In genomic region chr2:17148298-17149228, GRCh38 we compare ENCODE assay signal across 9 cellular contexts.
DNase-seq lines count a peak whose midpoint lies in the region; ATAC-seq, FAIRE-seq and TF ChIP-seq lines count a peak whose summit lies in the region.
"Had no signal": no experiment of that assay in that cellular context is flagged by ENCODE, and none has a peak within 500 bp of the region (broad histone marks: within the 10 kb centered on the region; RNA-seq: fewer than 3 reads in every experiment).

No MANE protein-coding gene starts in this region.

- no peaks in the 10 kb centered on the region for H4K20me1 ChIP-seq in PC-3 (ENCODE audit: low read length)

- intact Hi-C loops in PC-3 (cut with micrococcal nuclease) = no loop called here

- no peaks in the 10 kb centered on the region for H3K27me3 ChIP-seq in PC-3 (ENCODE audit: low read length)
- H3K27me3 ChIP-seq: adrenal gland had no signal

- CTCF ChIA-PET in PC-3 (lab: Charles Lee) = no interaction called here

- peak; percentile 53 for FAIRE-seq in GM19239 (lab: Jason Lieb, UNC)

- no peaks in the 10 kb centered on the region for H3K36me3 ChIP-seq in PC-3 (ENCODE audit: low read depth, low read length)
- H3K36me3 ChIP-seq: adrenal gland had no signal

- no peaks in the 10 kb centered on the region for H3K9me2 ChIP-seq in PC-3 (replicated peaks; ENCODE audit: low read length)

- no peak overlapping the region for H3K4me2 ChIP-seq in PC-3 (ENCODE audit: low read length)

- POLR2A ChIA-PET in PC-3 (lab: Charles Lee; ENCODE audit: unreplicated experiment) = no interaction called here

- no peak for DNase-seq in GM19239 (ENCODE audit: insufficient read length, low spot score)
- DNase-seq in PC-3 = no peak
- peak; percentile 7 to 65 for DNase-seq in foreskin fibroblast
- DNase-seq in NCI-H1048 (lab: John Stamatoyannopoulos, UW) = no peak
- DNase-seq in NK-92 treated with Interleukin-12 subunit alpha and Interleukin-12 subunit beta, amount 100 ng/mL, for 24 hours (lab: John Stamatoyannopoulos, UW) = no peak

- no peaks in the 10 kb centered on the region for H3K79me2 ChIP-seq in PC-3 (ENCODE audit: low read length)

- H3K4me3 ChIP-seq in PC-3 (ENCODE audit: low read length) = no peak overlapping the region
- H3K4me3 ChIP-seq in foreskin fibroblast (ENCODE audit: low read depth in 1 of 2, low read length in 2 of 2) = no peak overlapping the region
- H3K4me3 ChIP-seq: adrenal gland had no signal

- no TSS peak for BruUV-seq in PC-3 (replicated peaks; lab: Mats Ljungman, UMichigan)

- no peaks in the 10 kb centered on the region for H3F3A ChIP-seq in PC-3 (ENCODE audit: low read length, unreplicated experiment)

- H3K9me3 ChIP-seq in PC-3 (ENCODE audit: low read length) = no peaks in the 10 kb centered on the region
- H3K9me3 ChIP-seq: adrenal gland had no signal

- H3K27ac ChIP-seq in 22Rv1 (no peak overlapping the region), PC-3 (ENCODE audit: low read length) (no peak overlapping the region)
- H3K27ac ChIP-seq: adrenal gland had no signal

- TF ChIP-seq CTCF in 22Rv1 (IDR thresholded peaks at IDR 0.05) (peak; percentile 55), PC-3 (conservative IDR thresholded peaks at IDR 0.05; ENCODE audit: low read depth, low read length) (peak; percentile 19; the same call in 1 of the 2 replicates), foreskin fibroblast (IDR thresholded peaks at IDR 0.05; ENCODE audit: low read depth, low read length) (peak; percentile 47)

- ATAC-seq in PC-3 = no peak
- no peak for ATAC-seq in HG02884 (IDR thresholded peaks at IDR 0.05; ENCODE audit: unreplicated experiment)
- no peak for ATAC-seq in HG02970 (IDR thresholded peaks at IDR 0.05; ENCODE audit: low FRiP score, unreplicated experiment)

- no peak overlapping the region for H3K9ac ChIP-seq in PC-3 (ENCODE audit: low read length)

- no peaks in the 10 kb centered on the region for H3K4me1 ChIP-seq in PC-3 (ENCODE audit: insufficient read depth, low read length)
- H3K4me1 ChIP-seq: adrenal gland had no signal

- H2AFZ ChIP-seq in PC-3 (ENCODE audit: low read length) = no peak overlapping the region

Comparison
In these comparisons a context has a peak if more than half of its experiments do, and no peak if none do; other contexts are left out.
1. DNase-seq: peak in foreskin fibroblast (2 of 2); none in GM19239 (single experiment), PC-3 (single experiment), NCI-H1048 (single experiment) and NK-92 treated with Interleukin-12 subunit alpha and Interleukin-12 subunit beta, amount 100 ng/mL, for 24 hours (single experiment).
2. Peak in every context shown above with its lines, with median percentiles within 50 percentile points of each other: CTCF ChIP-seq.